Comparison of ENCODE assay signal across 12 cellular contexts in genomic region chr17:38419508-38419981, GRCh38. TPM values are rescaled to one million over a fixed set of nuclear protein-coding genes. Genes with fewer than 3 reads are reported as not detected.
DNase-seq lines count a peak whose midpoint lies in the region; FAIRE-seq and TF ChIP-seq lines count a peak whose summit lies in the region.
"Had no signal": no experiment of that assay in that cellular context is flagged by ENCODE, and none has a peak within 500 bp of the region (broad histone marks: within the 10 kb centered on the region; RNA-seq: fewer than 3 reads in every experiment).

No MANE protein-coding gene starts in this region.

- TF ChIP-seq EP300 in ovary (IDR thresholded peaks at IDR 0.05) = no peak

- dilution Hi-C loops in endothelial cell of umbilical vein (cut with MboI; ENCODE audit: extremely low pct_ligation_motif_present, low sequenced_read_pairs) = no loop called here

- intact Hi-C loops in endothelial cell of umbilical vein (cut with micrococcal nuclease) = no loop called here
- intact Hi-C loops in ovary (cut with DNase I) = loop anchor here in 2 of 4 donors (5.0 to 10.0 kb wide), 2 partner anchors 65 to 72 kb away; partner anchors contain the start of gene SOCS7 (in 1 of the 2)
- intact Hi-C loops in colonic mucosa (cut with DNase I) = no loop called here

- no peak for FAIRE-seq in endothelial cell of umbilical vein (lab: Jason Lieb, UNC)
- FAIRE-seq: HTR-8/SVneo had no signal

- H3K79me2 ChIP-seq in endothelial cell of umbilical vein (ENCODE audit: control insufficient read depth, insufficient read depth, low read length) = no peaks in the 10 kb centered on the region

- no peak overlapping the region for H2AFZ ChIP-seq in endothelial cell of umbilical vein (ENCODE audit: low read depth, low read length)

- peaks cover 71% of the 10 kb centered on the region for H3K4me1 ChIP-seq in HUES48 (ENCODE audit: control insufficient read depth, insufficient read depth, low read length)
- peaks cover 10% of the 10 kb centered on the region for H3K4me1 ChIP-seq in endothelial cell of umbilical vein (ENCODE audit: control insufficient read depth, extremely low read depth, insufficient read depth, low read length)
- H3K4me1 ChIP-seq in ovary (ENCODE audit: insufficient read depth) = peaks cover 8% of the 10 kb centered on the region
- H3K4me1 ChIP-seq in colonic mucosa = peaks cover 9% of the 10 kb centered on the region

- no peaks in the 10 kb centered on the region for H4K20me1 ChIP-seq in endothelial cell of umbilical vein (replicated peaks; ENCODE audit: control insufficient read depth, extremely low read depth, insufficient read depth, low read length)

- no peaks in the 10 kb centered on the region; the same call in 1 of the 2 replicates for H3K9me3 ChIP-seq in AG04450 (ENCODE audit: control insufficient read depth, insufficient read depth, low read length)
- H3K9me3 ChIP-seq in HUES48 (ENCODE audit: control insufficient read depth, insufficient read depth, low read length) = no peaks in the 10 kb centered on the region
- H3K9me3 ChIP-seq in endothelial cell of umbilical vein (replicated peaks; ENCODE audit: control insufficient read depth, insufficient read depth, low read length) = no peaks in the 10 kb centered on the region
- H3K9me3 ChIP-seq in ovary = no peaks in the 10 kb centered on the region
- H3K9me3 ChIP-seq in colonic mucosa = no peaks in the 10 kb centered on the region
- H3K9me3 ChIP-seq: left lung, SJSA1 had no signal

- POLR2A ChIA-PET in AG04450 (lab: Yijun Ruan, JAX) = no interaction called here
- POLR2A ChIA-PET in endothelial cell of umbilical vein (lab: Charles Lee) = no interaction called here

- H3K9ac ChIP-seq in HUES48 (ENCODE audit: low read depth, low read length) (no peak overlapping the region), endothelial cell of umbilical vein (replicated peaks; ENCODE audit: extremely low read depth, insufficient read depth, low read length) (no peak overlapping the region), colonic mucosa (ENCODE audit: low read depth in 2 of 2, low read length in 2 of 2) (no peak overlapping the region)

- peak overlapping the region; percentile 43; the same call in 1 of the 2 replicates for H3K4me3 ChIP-seq in AG04450 (ENCODE audit: low read depth, low read length)
- H3K4me3 ChIP-seq in HUES48 (ENCODE audit: low read depth, low read length) = peak overlapping the region; percentile 59
- H3K4me3 ChIP-seq in endothelial cell of umbilical vein (replicated peaks in 1 of 3; ENCODE audit: insufficient read depth in 1 of 3, low read depth in 1 of 3, low read length in 3 of 3) = no peak overlapping the region
- peak overlapping the region; percentile 6 for H3K4me3 ChIP-seq in ovary
- no peak overlapping the region for H3K4me3 ChIP-seq in colonic mucosa
- H3K4me3 ChIP-seq: left lung, SJSA1 had no signal

- H3K9me1 ChIP-seq in endothelial cell of umbilical vein (replicated peaks; ENCODE audit: control insufficient read depth, extremely low read depth, insufficient read depth, low read length) = no peaks in the 10 kb centered on the region

- BruUV-seq in endothelial cell of umbilical vein (replicated peaks; lab: Mats Ljungman, UMichigan) = no TSS peak

- CTCF ChIA-PET in AG04450 (lab: Charles Lee) (interaction anchor here (2.2 kb wide), 1 partner anchor 70 kb away, joined by 11 read pairs; no protein-coding TSS in a partner anchor), endothelial cell of umbilical vein (lab: Charles Lee) (interaction anchor here (0.8 to 9.7 kb wide), 3 partner anchors 65 to 118 kb away, joined by 3 to 96 read pairs (median 3); no protein-coding TSS in a partner anchor)

- H3K27me3 ChIP-seq in AG04450 (ENCODE audit: control insufficient read depth, insufficient read depth, low read length) (peaks cover 28% of the 10 kb centered on the region), HUES48 (ENCODE audit: control insufficient read depth, insufficient read depth, low read length) (peaks cover 29% of the 10 kb centered on the region), endothelial cell of umbilical vein (ENCODE audit: control insufficient read depth in 2 of 2, insufficient read depth in 2 of 2, low read length in 2 of 2) (peaks cover 20 to 22% of the 10 kb centered on the region in 2 experiments), ovary (no peaks in the 10 kb centered on the region), colonic mucosa (peaks cover 29% of the 10 kb centered on the region)

- TF ChIP-seq POLR2A in endothelial cell of umbilical vein (IDR thresholded peaks at IDR 0.05; ENCODE audit: low read depth, low read length) (no peak), ovary (IDR thresholded peaks at IDR 0.05) (no peak)

- H3K4me2 ChIP-seq in endothelial cell of umbilical vein (ENCODE audit: insufficient read depth, low read length) = no peak overlapping the region

- TF ChIP-seq CTCF in AG04450 (IDR thresholded peaks at IDR 0.05; ENCODE audit: low read depth, low read length) = no peak
- TF ChIP-seq CTCF in endothelial cell of umbilical vein (IDR thresholded peaks at IDR 0.05; ENCODE audit: extremely low read depth in 1 of 2, insufficient read depth in 1 of 2, low read depth in 1 of 2, low read length in 2 of 2) = no peak
- no peak for TF ChIP-seq CTCF in ovary (IDR thresholded peaks at IDR 0.05)
- TF ChIP-seq CTCF in colonic mucosa (IDR thresholded peaks at IDR 0.05) = no peak

- H3K36me3 ChIP-seq in HUES48 (ENCODE audit: control insufficient read depth, insufficient read depth, low read length) = no peaks in the 10 kb centered on the region
- no peaks in the 10 kb centered on the region for H3K36me3 ChIP-seq in endothelial cell of umbilical vein (ENCODE audit: control insufficient read depth in 2 of 2, extremely low read depth in 1 of 2, insufficient read depth in 2 of 2, low read length in 2 of 2)
- H3K36me3 ChIP-seq in ovary = no peaks in the 10 kb centered on the region
- no peaks in the 10 kb centered on the region for H3K36me3 ChIP-seq in colonic mucosa
- H3K36me3 ChIP-seq: left lung, SJSA1 had no signal

- H3K27ac ChIP-seq in AG04450 (ENCODE audit: low read depth, low read length) (no peak overlapping the region), HUES48 (ENCODE audit: low read depth, low read length) (no peak overlapping the region), endothelial cell of umbilical vein (ENCODE audit: insufficient read depth, low read depth, low read length) (no peak overlapping the region), ovary (no peak overlapping the region), colonic mucosa (no peak overlapping the region)
- H3K27ac ChIP-seq: left lung, SJSA1 had no signal

- DNase-seq in AG04450 (ENCODE audit: low read depth, low spot score) (no peak), endothelial cell of umbilical vein (ENCODE audit: low read depth, low spot score) (no peak), ovary (no peak), MV-4-11 (lab: John Stamatoyannopoulos, UW) (no peak), GM19238 (ENCODE audit: insufficient read length, low spot score) (no peak), colonic mucosa (no peak)
- DNase-seq in stimulated activated CD4-positive, alpha-beta T cell treated with anti-CD3 and anti-CD28 coated beads, Interleukin-4, amount 100 ng/mL, for 4 hours = no peak
- DNase-seq: activated CD4-positive, alpha-beta memory T cell treated with anti-CD3 and anti-CD28 coated beads, Interleukin-2, amount 10 ng/mL, durations not matched to agents 7 days and 5 days had no signal

- WGBS in ovary, 3 donors = 7 to 18% (median 16%) methylated on average over 9 to 10 of the region's 10 CpGs

TF ChIP-seq in endothelial cell of umbilical vein, 7 proteins besides CTCF, POLR2A, EP300 and RAD21:
- TF ChIP-seq EZH2 (IDR thresholded peaks at IDR 0.05; ENCODE audit: borderline replicate concordance, low read depth, low read length, severe bottlenecking) = peak; percentile 11
- no peak for TF ChIP-seq FOS (IDR thresholded peaks at IDR 0.05; ENCODE audit: borderline replicate concordance, insufficient read depth, low read length)
TF ChIP-seq in endothelial cell of umbilical vein: peak in this region for 1.

RNA-seq across cellular contexts. Expression of gene ARHGAP23, which starts 8.7 kb away (rescaled TPM):
- polyA plus RNA-seq in AG04450 (2011; rRNA removed) (14.1 and 19.3 TPM in 2 replicates), endothelial cell of umbilical vein (22.3 and 25.4 TPM in 2 replicates), ovary (10 to 100 TPM; 23.5 to 25.8 TPM)
- polyA minus RNA-seq in AG04450 (2011; rRNA and poly(A)+ RNA removed) = 32.3 and 33.3 TPM in 2 replicates
- total RNA-seq in endothelial cell of umbilical vein (152 and 190 TPM in 2 replicates), ovary (10 to 100 TPM; 13.7 to 76.4 (median 48.9) TPM), colonic mucosa (10 to 100 TPM in 1 of 2 donors, 1 to 10 TPM in 1; 4.0 to 14.1 TPM)
- 22.9 and 25.3 TPM in 2 replicates for polyA plus RNA-seq in endothelial cell of umbilical vein (2011; cell fraction: cytosol; rRNA removed)
- 53.1 and 59.2 TPM in 2 replicates for polyA plus RNA-seq in endothelial cell of umbilical vein (2011; cell fraction: nucleus; rRNA removed)
- 49.6 and 59.2 TPM in 2 replicates for polyA plus RNA-seq in endothelial cell of umbilical vein (2012)
- polyA minus RNA-seq in endothelial cell of umbilical vein = 42.0 and 76.2 TPM in 2 replicates
- polyA minus RNA-seq in endothelial cell of umbilical vein (2011; cell fraction: cytosol; rRNA and poly(A)+ RNA removed) = 23.5 TPM
- polyA minus RNA-seq in endothelial cell of umbilical vein (2011; cell fraction: nucleus; rRNA and poly(A)+ RNA removed) = 63.5 and 75.4 TPM in 2 replicates

Comparison
In these comparisons a context has a peak if more than half of its experiments do, and no peak if none do; other contexts are left out.
1. H3K4me3 ChIP-seq: peak in AG04450 (single experiment), HUES48 (single experiment) and ovary (single experiment); none in endothelial cell of umbilical vein (0 of 3) and colonic mucosa (single experiment).